In genomic region chr6:11214911-11215310, GRCh38 we compare ENCODE assay signal across 1 cellular context.
TF ChIP-seq lines count a peak whose summit lies in the region.

No MANE protein-coding gene starts in this region.

TF ChIP-seq in A549, 52 proteins besides CTCF, POLR2A, EP300 and RAD21 (continued from another document):
- no peak for TF ChIP-seq REST (IDR thresholded peaks at IDR 0.05)
TF ChIP-seq in A549: peak in this region for 0.
